ENCODE assay signal across 1 cellular context in the genomic region with DNA sequence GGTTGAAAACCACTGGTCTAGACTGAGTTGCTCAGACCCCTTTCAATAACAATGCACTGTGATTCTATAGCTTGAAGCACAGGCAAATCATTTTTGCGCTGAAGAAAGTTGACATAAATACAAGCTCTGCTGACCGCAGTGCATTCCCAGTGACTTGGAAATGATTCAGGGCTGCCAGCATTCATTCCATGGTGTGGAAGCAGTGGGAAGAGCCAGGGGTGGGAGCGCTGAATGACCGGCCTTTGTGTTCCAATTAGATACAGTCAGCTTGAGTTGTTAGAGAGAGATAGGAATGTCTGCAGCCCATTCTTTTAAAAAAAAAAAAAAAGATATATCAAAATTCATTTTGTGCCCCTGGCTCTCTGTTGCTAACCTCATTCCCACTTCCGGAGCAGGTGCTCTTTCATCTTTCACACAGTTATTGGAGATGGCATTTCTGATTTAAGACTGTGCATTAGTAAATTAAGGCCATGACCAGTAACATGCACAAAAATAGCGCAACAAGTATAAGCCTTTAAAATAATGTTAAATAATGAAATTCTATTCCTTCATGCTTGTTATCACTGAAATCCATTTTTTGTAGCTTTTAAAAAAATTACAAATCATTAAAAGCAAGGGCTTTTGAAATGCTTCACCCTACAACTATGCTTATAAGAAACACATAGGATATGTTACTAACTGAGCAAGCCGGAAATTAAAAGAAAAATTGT.
TF ChIP-seq lines count a peak whose summit lies in the region.

No MANE protein-coding gene starts in this region.

TF ChIP-seq in endothelial cell of umbilical vein, 7 proteins besides CTCF, POLR2A, EP300 and RAD21 (continued from another document):
- TF ChIP-seq, protein P1, sequence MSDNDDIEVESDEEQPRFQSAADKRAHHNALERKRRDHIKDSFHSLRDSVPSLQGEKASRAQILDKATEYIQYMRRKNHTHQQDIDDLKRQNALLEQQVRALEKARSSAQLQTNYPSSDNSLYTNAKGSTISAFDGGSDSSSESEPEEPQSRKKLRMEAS (IDR thresholded peaks at IDR 0.05; ENCODE audit: insufficient read depth, insufficient read length) = no peak
- TF ChIP-seq EZH2 (IDR thresholded peaks at IDR 0.05; ENCODE audit: borderline replicate concordance, low read depth, low read length, severe bottlenecking) (no peak), FOS (IDR thresholded peaks at IDR 0.05; ENCODE audit: borderline replicate concordance, insufficient read depth, low read length) (no peak), MYC (IDR thresholded peaks at IDR 0.05; ENCODE audit: low read depth, low read length) (no peak), POLR2AphosphoS5 (IDR thresholded peaks at IDR 0.05; ENCODE audit: insufficient read depth, low read depth, low read length) (no peak), JUN (IDR thresholded peaks at IDR 0.05; ENCODE audit: borderline replicate concordance, insufficient read depth, insufficient read length, low read depth) (no peak)
